ENCODE assay signal across 11 cellular contexts in the genomic region with DNA sequence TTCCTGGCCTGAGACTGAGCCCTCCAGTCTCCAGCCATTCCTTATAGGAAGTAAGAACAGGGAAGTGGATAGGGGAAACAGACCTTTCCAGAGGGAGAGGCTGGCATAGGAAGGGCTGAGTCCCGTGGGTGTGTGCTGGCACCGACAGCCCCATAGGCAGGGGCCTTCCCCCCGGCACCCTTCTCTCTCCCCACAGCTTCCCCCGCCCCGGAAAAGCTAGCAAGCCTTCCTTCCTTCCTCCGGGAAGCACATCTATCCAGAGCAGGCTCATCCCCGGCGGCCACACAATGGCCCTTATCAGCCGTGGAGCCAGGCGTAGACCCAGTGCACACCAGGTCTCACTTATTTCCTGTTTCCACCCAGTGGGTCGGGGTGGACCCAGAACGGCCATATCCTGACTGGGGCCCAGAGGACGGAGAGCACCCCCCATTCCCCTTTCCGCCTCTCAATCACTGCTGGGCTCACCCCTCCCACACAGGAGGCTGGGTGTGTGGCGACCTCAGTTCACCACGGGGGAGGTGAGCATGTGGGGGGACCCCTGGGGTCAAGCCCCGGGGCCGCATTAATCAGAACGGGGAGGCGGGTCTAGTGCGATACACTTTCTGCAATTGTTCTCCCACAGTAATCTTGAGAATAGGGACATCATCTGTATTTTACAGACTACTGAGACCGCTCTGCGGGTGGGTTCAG. TPM values are rescaled to one million over a fixed set of nuclear protein-coding genes. Genes with fewer than 3 reads are reported as not detected.
DNase-seq lines count a peak whose midpoint lies in the region; ATAC-seq, FAIRE-seq and TF ChIP-seq lines count a peak whose summit lies in the region.
"Had no signal": no experiment of that assay in that cellular context is flagged by ENCODE, and none has a peak within 500 bp of the region (broad histone marks: within the 10 kb centered on the region; RNA-seq: fewer than 3 reads in every experiment).

No MANE protein-coding gene starts in this region.

- no peak overlapping the region for H2AFZ ChIP-seq in mammary epithelial cell (ENCODE audit: low read depth, low read length)
- H2AFZ ChIP-seq in endothelial cell of umbilical vein (ENCODE audit: low read depth, low read length) = peak overlapping the region; percentile 17

- H3K79me2 ChIP-seq in mammary epithelial cell (ENCODE audit: insufficient read depth, low read length) = peaks cover 25% of the 10 kb centered on the region
- peaks cover 29% of the 10 kb centered on the region for H3K79me2 ChIP-seq in endothelial cell of umbilical vein (ENCODE audit: control insufficient read depth, insufficient read depth, low read length)

- no peak overlapping the region for H3K4me3 Mint-ChIP-seq in MCF 10A (ENCODE audit: unreplicated experiment)
- H3K4me3 Mint-ChIP-seq in naive thymus-derived CD8-positive, alpha-beta T cell = peak overlapping the region in 8 of 10 donors; percentile 3 to 89 (median 71)

- BruUV-seq in MCF 10A (replicated peaks; lab: Mats Ljungman, UMichigan) = no TSS peak
- BruUV-seq in mammary epithelial cell (replicated peaks; lab: Mats Ljungman, UMichigan) = no TSS peak
- BruUV-seq in endothelial cell of umbilical vein (replicated peaks; lab: Mats Ljungman, UMichigan) = no TSS peak

- H3K4me2 ChIP-seq in mammary epithelial cell (ENCODE audit: insufficient read depth, low read depth, low read length) (no peak overlapping the region), endothelial cell of umbilical vein (ENCODE audit: insufficient read depth, low read length) (peak overlapping the region; percentile 72)

- H3K4me3 ChIP-seq in mammary epithelial cell (replicated peaks in 1 of 3; ENCODE audit: insufficient read depth in 1 of 3, low read depth in 2 of 3, low read length in 3 of 3) = no peak overlapping the region
- H3K4me3 ChIP-seq in endothelial cell of umbilical vein (replicated peaks in 1 of 3; ENCODE audit: insufficient read depth in 1 of 3, low read depth in 1 of 3, low read length in 3 of 3) = peak overlapping the region in 1 of 3 experiments; percentile 61
- peak overlapping the region; percentile 60 for H3K4me3 ChIP-seq in upper lobe of right lung

- H3K27ac ChIP-seq in mammary epithelial cell (ENCODE audit: insufficient read depth, low read depth, low read length) (no peak overlapping the region), endothelial cell of umbilical vein (ENCODE audit: insufficient read depth, low read depth, low read length) (peak overlapping the region; percentile 64), upper lobe of right lung (peak overlapping the region; percentile 88)

- CTCF ChIA-PET in MCF 10A (lab: Yijun Ruan, JAX) (interaction anchor here (0.6 to 2.2 kb wide), 5 partner anchors 11 to 376 kb away, joined by 3 to 12 read pairs (median 3); partner anchors contain the start of gene INPP5K), mammary epithelial cell (lab: Charles Lee; ENCODE audit: low non-redundant PET) (no interaction called here), endothelial cell of umbilical vein (lab: Charles Lee) (interaction anchor here (1.5 to 3.4 kb wide), 6 partner anchors 12 to 128 kb away, joined by 3 to 32 read pairs (median 11); partner anchors contain the start of gene INPP5K)

- FAIRE-seq in endothelial cell of umbilical vein (lab: Jason Lieb, UNC) = peak; percentile 85

- H3K9me1 ChIP-seq in endothelial cell of umbilical vein (replicated peaks; ENCODE audit: control insufficient read depth, extremely low read depth, insufficient read depth, low read length) = no peaks in the 10 kb centered on the region

- H3K36me3 ChIP-seq in mammary epithelial cell (ENCODE audit: insufficient read depth, low read length) (no peaks in the 10 kb centered on the region), endothelial cell of umbilical vein (ENCODE audit: control insufficient read depth in 2 of 2, extremely low read depth in 1 of 2, insufficient read depth in 2 of 2, low read length in 2 of 2) (peaks cover 3 to 8% of the 10 kb centered on the region in 2 experiments), upper lobe of right lung (peaks cover 36% of the 10 kb centered on the region)

- in situ Hi-C loops in mammary epithelial cell (cut with MboI; ENCODE audit: low sequenced_read_pairs in 2 of 2) = no loop called here

- H4K20me1 ChIP-seq in mammary epithelial cell (ENCODE audit: insufficient read depth, low read length) = no peaks in the 10 kb centered on the region
- H4K20me1 ChIP-seq in endothelial cell of umbilical vein (replicated peaks; ENCODE audit: control insufficient read depth, extremely low read depth, insufficient read depth, low read length) = no peaks in the 10 kb centered on the region

- POLR2A ChIA-PET in MCF 10A (lab: Yijun Ruan, JAX) = interaction anchor here (1.0 to 2.9 kb wide), 4 partner anchors 18 to 23 kb away, joined by 3 to 34 read pairs (median 4); partner anchors contain the start of gene INPP5K
- POLR2A ChIA-PET in endothelial cell of umbilical vein (lab: Charles Lee) = no interaction called here
- POLR2A ChIA-PET in naive thymus-derived CD8-positive, alpha-beta T cell (lab: Charles Lee) = interaction anchor here (1.0 to 1.1 kb wide), 2 partner anchors 23 to 122 kb away, joined by 3 to 7 read pairs; partner anchors contain the start of gene INPP5K

- no peak for TF ChIP-seq POLR2A in endothelial cell of umbilical vein (IDR thresholded peaks at IDR 0.05; ENCODE audit: low read depth, low read length)

- no peaks in the 10 kb centered on the region for H3K9me3 Mint-ChIP-seq in MCF 10A (ENCODE audit: unreplicated experiment)
- no peaks in the 10 kb centered on the region for H3K9me3 Mint-ChIP-seq in naive thymus-derived CD8-positive, alpha-beta T cell

- peak overlapping the region; percentile 57 for H3K27ac Mint-ChIP-seq in MCF 10A (ENCODE audit: low read depth, unreplicated experiment)
- H3K27ac Mint-ChIP-seq in naive thymus-derived CD8-positive, alpha-beta T cell = peak overlapping the region in 6 of 10 donors; percentile 13 to 76 (median 51)

- intact Hi-C loops in MCF 10A (cut with micrococcal nuclease) (no loop called here), mammary epithelial cell (cut with micrococcal nuclease) (no loop called here), endothelial cell of umbilical vein (cut with micrococcal nuclease) (loop anchor here (1.0 kb wide), 2 partner anchors 18 to 23 kb away; partner anchors contain the start of gene INPP5K), upper lobe of right lung (cut with DNase I) (no loop called here)

- H3K27me3 Mint-ChIP-seq in MCF 10A (ENCODE audit: insufficient read depth, unreplicated experiment) = no peaks in the 10 kb centered on the region
- no peaks in the 10 kb centered on the region for H3K27me3 Mint-ChIP-seq in naive thymus-derived CD8-positive, alpha-beta T cell

- ATAC-seq in naive thymus-derived CD8-positive, alpha-beta T cell = no peak
- peak; percentile 31 for ATAC-seq in upper lobe of right lung
- ATAC-seq: left lobe of liver had no signal

- no peaks in the 10 kb centered on the region for H3K27me3 ChIP-seq in mammary epithelial cell (ENCODE audit: insufficient read depth, low read length)
- no peaks in the 10 kb centered on the region for H3K27me3 ChIP-seq in endothelial cell of umbilical vein (ENCODE audit: control insufficient read depth in 2 of 2, insufficient read depth in 2 of 2, low read length in 2 of 2)
- no peaks in the 10 kb centered on the region for H3K27me3 ChIP-seq in upper lobe of right lung

- no peaks in the 10 kb centered on the region for H3K9me3 ChIP-seq in mammary epithelial cell (replicated peaks; ENCODE audit: insufficient read depth, low read length)
- H3K9me3 ChIP-seq in endothelial cell of umbilical vein (replicated peaks; ENCODE audit: control insufficient read depth, insufficient read depth, low read length) = no peaks in the 10 kb centered on the region
- no peaks in the 10 kb centered on the region for H3K9me3 ChIP-seq in upper lobe of right lung

- no peak overlapping the region for H3K9ac ChIP-seq in mammary epithelial cell (ENCODE audit: insufficient read depth, low read length)
- H3K9ac ChIP-seq in endothelial cell of umbilical vein (replicated peaks; ENCODE audit: extremely low read depth, insufficient read depth, low read length) = no peak overlapping the region

- 95% methylated on average over 19 of the region's 23 CpGs for WGBS in mammary epithelial cell (ENCODE audit: low coverage, missing lambda C conversion rate)

- peaks cover 24% of the 10 kb centered on the region for H3K4me1 Mint-ChIP-seq in MCF 10A (ENCODE audit: insufficient read depth, unreplicated experiment)
- peaks cover 12 to 34% (median 30%) of the 10 kb centered on the region in 4 donors for H3K4me1 Mint-ChIP-seq in naive thymus-derived CD8-positive, alpha-beta T cell

- dilution Hi-C loops in mammary epithelial cell (cut with HindIII; ENCODE audit: low sequenced_read_pairs) (loop anchor here (10.0 kb wide), 1 partner anchor 141 kb away; no protein-coding TSS in a partner anchor), endothelial cell of umbilical vein (cut with MboI; ENCODE audit: extremely low pct_ligation_motif_present, low sequenced_read_pairs) (no loop called here)

- DNase-seq in MCF 10A (ENCODE audit: unreplicated experiment) = no peak
- no peak for DNase-seq in mammary epithelial cell
- DNase-seq in endothelial cell of umbilical vein (ENCODE audit: low read depth, low spot score) = peak; percentile 43
- DNase-seq in naive thymus-derived CD8-positive, alpha-beta T cell = no peak
- DNase-seq in upper lobe of right lung = peak; percentile 76
- DNase-seq in stimulated activated CD4-positive, alpha-beta T cell treated with anti-CD3 and anti-CD28 coated beads, Interleukin-4, amount 100 ng/mL, for 24 hours = no peak
- no peak for DNase-seq in NOMO-1 (lab: John Stamatoyannopoulos, UW; ENCODE audit: unreplicated experiment in 2 of 2)
- no peak for DNase-seq in HuH-7.5 (ENCODE audit: low spot score)
- DNase-seq: erythroblast; stimulated activated CD4-positive, alpha-beta T cell treated with anti-CD3 and anti-CD28 coated beads, Interleukin-2, amount 100 ng/mL, for 48 hours had no signal

- TF ChIP-seq CTCF in MCF 10A (IDR thresholded peaks at IDR 0.05; ENCODE audit: unreplicated experiment) = no peak
- no peak for TF ChIP-seq CTCF in mammary epithelial cell (conservative IDR thresholded peaks at IDR 0.05 in 1 of 2, IDR thresholded peaks at IDR 0.05 in 1 of 2; ENCODE audit: extremely low read depth in 1 of 2, insufficient read depth in 1 of 2, low read depth in 1 of 2, low read length in 2 of 2)
- no peak for TF ChIP-seq CTCF in endothelial cell of umbilical vein (IDR thresholded peaks at IDR 0.05; ENCODE audit: extremely low read depth in 1 of 2, insufficient read depth in 1 of 2, low read depth in 1 of 2, low read length in 2 of 2)
- TF ChIP-seq CTCF in upper lobe of right lung (IDR thresholded peaks at IDR 0.05) = no peak

- H3K4me1 ChIP-seq in mammary epithelial cell (ENCODE audit: insufficient read depth, low read length) (peaks cover 31% of the 10 kb centered on the region), endothelial cell of umbilical vein (ENCODE audit: control insufficient read depth, extremely low read depth, insufficient read depth, low read length) (peaks cover 31% of the 10 kb centered on the region), upper lobe of right lung (peaks cover 61% of the 10 kb centered on the region)

- peaks cover 7% of the 10 kb centered on the region for H3K36me3 Mint-ChIP-seq in MCF 10A (ENCODE audit: insufficient read depth, unreplicated experiment)
- peaks cover 0 to 19% (median 0%) of the 10 kb centered on the region in 3 donors for H3K36me3 Mint-ChIP-seq in naive thymus-derived CD8-positive, alpha-beta T cell

RNA-seq across cellular contexts. Expression of gene MYO1C, which starts 0.9 kb away (rescaled TPM):
- total RNA-seq in MCF 10A (2022) (175 and 216 TPM in 2 replicates), mammary epithelial cell (100 to 1,000 TPM; 192 to 214 TPM), endothelial cell of umbilical vein (195 and 206 TPM in 2 replicates), upper lobe of right lung (322 TPM)
- polyA plus RNA-seq in mammary epithelial cell (98.8 TPM), endothelial cell of umbilical vein (141 and 145 TPM in 2 replicates)
- polyA minus RNA-seq in mammary epithelial cell (179 TPM), endothelial cell of umbilical vein (298 and 349 TPM in 2 replicates)
- 124 and 132 TPM in 2 replicates for polyA plus RNA-seq in endothelial cell of umbilical vein (2011; cell fraction: cytosol; rRNA removed)
- polyA plus RNA-seq in endothelial cell of umbilical vein (2011; cell fraction: nucleus; rRNA removed) = 298 and 335 TPM in 2 replicates
- polyA plus RNA-seq in endothelial cell of umbilical vein (2012) = 160 and 189 TPM in 2 replicates
- polyA minus RNA-seq in endothelial cell of umbilical vein (2011; cell fraction: cytosol; rRNA and poly(A)+ RNA removed) = 60.4 TPM
- 122 and 135 TPM in 2 replicates for polyA minus RNA-seq in endothelial cell of umbilical vein (2011; cell fraction: nucleus; rRNA and poly(A)+ RNA removed)
- 10 to 100 TPM; 15.4 to 18.0 TPM for total RNA-seq in naive thymus-derived CD8-positive, alpha-beta T cell
- 1 to 10 TPM; 1.3 to 1.5 (median 1.3) TPM for polyA plus RNA-seq in naive thymus-derived CD8-positive, alpha-beta T cell

RNA-seq across cellular contexts. Expression of gene INPP5K, which starts 23.0 kb away (rescaled TPM):
- total RNA-seq in MCF 10A (2022) = 25.5 and 28.9 TPM in 2 replicates
- 10 to 100 TPM; 18.9 to 30.5 TPM for total RNA-seq in mammary epithelial cell
- polyA plus RNA-seq in mammary epithelial cell = 15.9 TPM
- polyA minus RNA-seq in mammary epithelial cell = 18.5 TPM
- 41.3 and 44.2 TPM in 2 replicates for total RNA-seq in endothelial cell of umbilical vein
- 53.8 and 54.1 TPM in 2 replicates for polyA plus RNA-seq in endothelial cell of umbilical vein
- 30.0 and 33.1 TPM in 2 replicates for polyA plus RNA-seq in endothelial cell of umbilical vein (2011; cell fraction: cytosol; rRNA removed)
- 49.9 and 59.3 TPM in 2 replicates for polyA plus RNA-seq in endothelial cell of umbilical vein (2011; cell fraction: nucleus; rRNA removed)
- 31.5 and 37.8 TPM in 2 replicates for polyA plus RNA-seq in endothelial cell of umbilical vein (2012)
- 74.5 and 93.9 TPM in 2 replicates for polyA minus RNA-seq in endothelial cell of umbilical vein
- 28.6 TPM for polyA minus RNA-seq in endothelial cell of umbilical vein (2011; cell fraction: cytosol; rRNA and poly(A)+ RNA removed)
- polyA minus RNA-seq in endothelial cell of umbilical vein (2011; cell fraction: nucleus; rRNA and poly(A)+ RNA removed) = 34.6 and 44.4 TPM in 2 replicates
- total RNA-seq in naive thymus-derived CD8-positive, alpha-beta T cell = 10 to 100 TPM; 92.3 to 93.8 TPM
- 10 to 100 TPM; 62.0 to 75.4 (median 70.5) TPM for polyA plus RNA-seq in naive thymus-derived CD8-positive, alpha-beta T cell
- total RNA-seq in upper lobe of right lung = 69.8 TPM

RNA-seq across cellular contexts. Expression of gene CRK, which starts 37.4 kb away (rescaled TPM):
- total RNA-seq in MCF 10A (2022) (70.6 and 82.9 TPM in 2 replicates), mammary epithelial cell (100 to 1,000 TPM in 1 of 2 donors, 10 to 100 TPM in 1; 71.4 to 127 TPM), endothelial cell of umbilical vein (67.2 and 71.3 TPM in 2 replicates), upper lobe of right lung (81.3 TPM)
- polyA plus RNA-seq in mammary epithelial cell (72.6 TPM), endothelial cell of umbilical vein (41.2 and 52.8 TPM in 2 replicates)
- polyA minus RNA-seq in mammary epithelial cell (68.3 TPM), endothelial cell of umbilical vein (85.7 and 87.4 TPM in 2 replicates)
- 60.3 and 63.7 TPM in 2 replicates for polyA plus RNA-seq in endothelial cell of umbilical vein (2011; cell fraction: cytosol; rRNA removed)
- 27.0 and 33.4 TPM in 2 replicates for polyA plus RNA-seq in endothelial cell of umbilical vein (2011; cell fraction: nucleus; rRNA removed)
- polyA plus RNA-seq in endothelial cell of umbilical vein (2012) = 55.9 and 69.4 TPM in 2 replicates
- polyA minus RNA-seq in endothelial cell of umbilical vein (2011; cell fraction: cytosol; rRNA and poly(A)+ RNA removed) = 31.6 TPM
- polyA minus RNA-seq in endothelial cell of umbilical vein (2011; cell fraction: nucleus; rRNA and poly(A)+ RNA removed) = 21.8 and 27.1 TPM in 2 replicates
- 10 to 100 TPM; 22.0 to 27.6 TPM for total RNA-seq in naive thymus-derived CD8-positive, alpha-beta T cell
- 10 to 100 TPM; 18.8 to 24.8 (median 19.9) TPM for polyA plus RNA-seq in naive thymus-derived CD8-positive, alpha-beta T cell

Comparison
In these comparisons a context has a peak if more than half of its experiments do, and no peak if none do; other contexts are left out.
1. DNase-seq: peak in endothelial cell of umbilical vein (single experiment) and upper lobe of right lung (single experiment); none in MCF 10A (single experiment), mammary epithelial cell (single experiment), naive thymus-derived CD8-positive, alpha-beta T cell (0 of 10), stimulated activated CD4-positive, alpha-beta T cell treated with anti-CD3 and anti-CD28 coated beads, Interleukin-4, amount 100 ng/mL, for 24 hours (single experiment), NOMO-1 (0 of 2) and HuH-7.5 (single experiment).